ENCODE assay signal across 9 cellular contexts in the genomic region with DNA sequence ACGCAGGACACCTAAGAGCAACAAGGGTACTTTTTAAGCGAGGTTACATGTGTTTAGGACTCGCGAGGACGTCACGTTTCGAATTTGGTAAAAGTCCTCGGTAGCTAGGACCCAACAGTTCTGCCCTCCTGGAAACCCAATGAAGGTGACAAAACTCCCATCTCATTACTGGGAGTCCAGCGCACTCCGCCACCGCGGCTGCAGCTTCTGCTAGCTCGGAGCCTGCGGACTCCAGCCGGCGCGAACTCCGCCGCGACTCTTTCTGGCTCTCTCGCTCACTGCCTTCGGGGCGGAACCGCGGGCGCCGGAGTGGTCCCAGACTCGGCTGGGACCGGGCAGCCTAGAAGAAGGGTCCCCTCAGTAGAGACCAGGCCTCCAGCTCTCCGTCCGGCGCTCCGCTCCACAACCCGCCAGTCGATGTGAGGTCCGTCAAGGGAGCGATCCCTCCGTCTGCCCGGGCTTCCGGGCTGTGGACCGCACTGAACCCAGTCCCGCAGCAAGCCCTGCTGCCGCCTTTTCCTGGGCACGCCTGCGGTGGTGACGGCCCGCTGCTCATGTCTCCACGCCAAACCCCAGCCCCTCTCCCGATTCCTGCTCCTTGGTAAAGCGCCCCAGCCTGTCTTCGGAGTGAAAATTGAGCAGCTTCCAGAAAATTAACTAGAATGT. TPM values are rescaled to one million over a fixed set of nuclear protein-coding genes. Genes with fewer than 3 reads are reported as not detected.
DNase-seq lines count a peak whose midpoint lies in the region; ATAC-seq, FAIRE-seq and TF ChIP-seq lines count a peak whose summit lies in the region.
"Had no signal": no experiment of that assay in that cellular context is flagged by ENCODE, and none has a peak within 500 bp of the region (broad histone marks: within the 10 kb centered on the region; RNA-seq: fewer than 3 reads in every experiment).

No MANE protein-coding gene starts in this region.

- H3K27me3 ChIP-seq in A673 (replicated peaks; ENCODE audit: insufficient read depth, low read depth, low read length, poor library complexity) (peaks cover 97% of the 10 kb centered on the region), Loucy (ENCODE audit: insufficient read depth, low read length, poor library complexity, severe bottlenecking) (peaks cover 8% of the 10 kb centered on the region), H1 (replicated peaks in 1 of 4; ENCODE audit: control insufficient read depth in 3 of 4, extremely low read depth in 1 of 4, insufficient read depth in 3 of 4, low read length in 3 of 4) (peaks cover 73 to 95% (median 85%) of the 10 kb centered on the region in 4 experiments)

- no peaks in the 10 kb centered on the region for H3F3A ChIP-seq in Loucy (ENCODE audit: low read depth)

- CTCF ChIA-PET in A673 (lab: Charles Lee): interaction anchor here (0.6 kb wide), 1 partner anchor 478 kb away, joined by 3 read pairs; no protein-coding TSS in a partner anchor
- CTCF ChIA-PET in H1 (lab: Charles Lee; ENCODE audit: partially characterized antibody): interaction anchor here (0.6 to 5.4 kb wide), 17 partner anchors 8 to 974 kb away, joined by 3 to 104 read pairs (median 3); no protein-coding TSS in a partner anchor

- no peaks in the 10 kb centered on the region for H4K20me1 ChIP-seq in Loucy (ENCODE audit: insufficient read depth, low read length, poor library complexity, severe bottlenecking)
- H4K20me1 ChIP-seq in H1 (replicated peaks in 1 of 2; ENCODE audit: control insufficient read depth in 1 of 2, insufficient read depth in 2 of 2, low read length in 2 of 2): peaks cover 9 to 35% of the 10 kb centered on the region in 2 experiments

- H2BK20ac ChIP-seq in H1 (ENCODE audit: low read length): no peak overlapping the region

- H3K9me3 ChIP-seq in A673 (ENCODE audit: low read depth, low read length, poor library complexity, severe bottlenecking): no peaks in the 10 kb centered on the region
- H3K9me3 ChIP-seq in Loucy (ENCODE audit: insufficient read depth, low read depth, low read length): no peaks in the 10 kb centered on the region
- no peaks in the 10 kb centered on the region for H3K9me3 ChIP-seq in H1 (ENCODE audit: insufficient read depth in 2 of 2, low read depth in 1 of 2, low read length in 1 of 2)

- BruUV-seq in A673 (replicated peaks; lab: Mats Ljungman, UMichigan): no TSS peak

- DNase-seq in A673 (ENCODE audit: low spot score) (no peak), H1 (ENCODE audit: low read depth in 1 of 2, low spot score in 2 of 2) (peak in 1 of 2 experiments; percentile 67), myocyte (ENCODE audit: low read depth) (peak; percentile 13), SKM-1 treated with dmso at 0.1 percent for 144 hours (lab: John Stamatoyannopoulos, UW; ENCODE audit: unreplicated experiment) (no peak), NCI-H1092 treated with DMSO at 0.1 percent for 48 hours (lab: John Stamatoyannopoulos, UW) (no peak), mucosa of gallbladder (ENCODE audit: low spot score) (no peak)
- DNase-seq: NCI-H1436 treated with DMSO at 0.1 percent for 48 hours had no signal

- no peak for FAIRE-seq in H1 (lab: Jason Lieb, UNC)

- H4K91ac ChIP-seq in H1 (replicated peaks; ENCODE audit: insufficient read length, low read length): no peak overlapping the region

- peak overlapping the region; percentile 78 for H3K18ac ChIP-seq in H1 (ENCODE audit: extremely low read depth, low read length)

- H3K23me2 ChIP-seq in H1 (ENCODE audit: low read depth, low read length): peaks cover 7% of the 10 kb centered on the region; the same call in 1 of the 2 replicates

- no peaks in the 10 kb centered on the region; the same call in 1 of the 2 replicates for H3K79me1 ChIP-seq in H1 (ENCODE audit: low read depth, low read length)

- peak overlapping the region; percentile 83 for H3K4me2 ChIP-seq in Loucy (ENCODE audit: low read depth, low read length, poor library complexity, severe bottlenecking)
- peak overlapping the region; percentile 86 to 89 for H3K4me2 ChIP-seq in H1 (ENCODE audit: insufficient read depth in 1 of 2, low read depth in 2 of 2, low read length in 2 of 2)

- POLR2A ChIA-PET in A673 (lab: Charles Lee; ENCODE audit: low non-redundant PET) (no interaction called here), H1 (lab: Charles Lee; ENCODE audit: partially characterized antibody) (interaction anchor here (1.4 kb wide), 1 partner anchor 9 kb away, joined by 6 read pairs; no protein-coding TSS in a partner anchor)

- no peak for TF ChIP-seq POLR2A in H1 (IDR thresholded peaks at IDR 0.05; ENCODE audit: control extremely low read depth in 1 of 2, low read depth in 2 of 2, low read length in 2 of 2)

- H3K4me3 ChIP-seq in A673 (ENCODE audit: low read depth, low read length, poor library complexity, severe bottlenecking): peak overlapping the region; percentile 55
- no peak overlapping the region for H3K4me3 ChIP-seq in Loucy (ENCODE audit: low read length, poor library complexity, severe bottlenecking)
- peak overlapping the region; percentile 24 to 54 (median 31); a peak in 6 of 8 replicates for H3K4me3 ChIP-seq in H1 (ENCODE audit: extremely low read depth in 1 of 4, insufficient read depth in 2 of 4, low read depth in 3 of 4, low read length in 4 of 4)

- H3K79me2 ChIP-seq in Loucy (ENCODE audit: insufficient read depth, low read length) (no peaks in the 10 kb centered on the region), H1 (ENCODE audit: control insufficient read depth in 1 of 2, insufficient read depth in 2 of 2, low read length in 2 of 2) (no peaks in the 10 kb centered on the region)

- no peak overlapping the region for H2AK5ac ChIP-seq in H1 (ENCODE audit: low read depth, low read length)

- TF ChIP-seq RAD21 in H1 (IDR thresholded peaks at IDR 0.05 in 1 of 2, conservative IDR thresholded peaks at IDR 0.05 in 1 of 2; ENCODE audit: low read depth in 2 of 2, low read length in 2 of 2): no peak

- H3K4me1 ChIP-seq in A673 (ENCODE audit: insufficient read depth, low read length, poor library complexity, severe bottlenecking) (peaks cover 10% of the 10 kb centered on the region), Loucy (ENCODE audit: insufficient read depth, low read length, poor library complexity, severe bottlenecking) (no peaks in the 10 kb centered on the region), H1 (replicated peaks in 1 of 4; ENCODE audit: control insufficient read depth in 3 of 4, insufficient read depth in 4 of 4, low read length in 3 of 4) (peaks cover 9 to 35% (median 14%) of the 10 kb centered on the region in 4 experiments; a peak in 6 of 7 replicates)

- no peak overlapping the region for H2BK120ac ChIP-seq in H1 (replicated peaks; ENCODE audit: low read depth, low read length)

- no peak overlapping the region for H2BK5ac ChIP-seq in H1 (ENCODE audit: low read depth, low read length)

- TF ChIP-seq CTCF in A673 (conservative IDR thresholded peaks at IDR 0.05; ENCODE audit: low read depth, low read length) (no peak), Loucy (conservative IDR thresholded peaks at IDR 0.05; ENCODE audit: low read length) (no peak), H1 (IDR thresholded peaks at IDR 0.05; ENCODE audit: control extremely low read depth in 1 of 3, insufficient read depth in 1 of 3, low read depth in 1 of 3, low read length in 3 of 3) (no peak)

- H4K5ac ChIP-seq in H1 (ENCODE audit: insufficient read length, low read depth, low read length): no peak overlapping the region

- no peak overlapping the region; the same call in 1 of the 2 replicates for H2AFZ ChIP-seq in Loucy (ENCODE audit: low read length)
- no peak overlapping the region; the same call in 1 of the 2 replicates for H2AFZ ChIP-seq in H1 (ENCODE audit: low read length)

- no peak overlapping the region for H3K23ac ChIP-seq in H1 (ENCODE audit: insufficient read length)

- no peak overlapping the region for H3K14ac ChIP-seq in H1 (ENCODE audit: insufficient read length)

- H3K9ac ChIP-seq in Loucy (ENCODE audit: low read depth, low read length, poor library complexity, severe bottlenecking) (no peak overlapping the region), H1 (replicated peaks in 1 of 4; ENCODE audit: extremely low read depth in 1 of 4, low read depth in 3 of 4, low read length in 3 of 4) (no peak overlapping the region; a peak in 1 of 7 replicates)

- no peaks in the 10 kb centered on the region for H3K36me3 ChIP-seq in A673 (ENCODE audit: insufficient read depth, low read length, poor library complexity, severe bottlenecking)
- H3K36me3 ChIP-seq in Loucy (ENCODE audit: insufficient read depth, low read length): no peaks in the 10 kb centered on the region
- H3K36me3 ChIP-seq in H1 (ENCODE audit: control insufficient read depth in 2 of 4, insufficient read depth in 4 of 4, low read length in 3 of 4): no peaks in the 10 kb centered on the region

- no peak overlapping the region for H3K4ac ChIP-seq in H1 (replicated peaks; ENCODE audit: insufficient read length, low read depth, low read length)

- no peak overlapping the region for H2BK12ac ChIP-seq in H1 (ENCODE audit: low read depth, low read length)

- 3% methylated on average over 51 of the region's 51 CpGs; no CpG with 5 or more reads in 1 of the 2 experiments for WGBS in H1 (ENCODE audit: extremely low coverage in 1 of 2, insufficient coverage in 1 of 2, insufficient read length in 1 of 2, insufficient replicate concordance in 2 of 2, low coverage in 1 of 2, low lambda C conversion rate in 2 of 2, missing lambda C conversion rate in 1 of 2), 2 experiments

- no peaks in the 10 kb centered on the region for H3K9me2 ChIP-seq in Loucy (replicated peaks; ENCODE audit: low read depth, low read length)

- no peak overlapping the region for H3K56ac ChIP-seq in H1 (replicated peaks; ENCODE audit: insufficient read length, low read depth, low read length)

- no peak overlapping the region for H2BK15ac ChIP-seq in H1 (ENCODE audit: low read length)

- H3K27ac ChIP-seq in A673 (ENCODE audit: low read depth, low read length, poor library complexity, severe bottlenecking) (no peak overlapping the region), H1 (ENCODE audit: low read depth, low read length) (no peak overlapping the region)

- no peak overlapping the region for H4K8ac ChIP-seq in H1 (ENCODE audit: extremely low read depth, insufficient read depth, low read length)

- intact Hi-C loops in A673 (cut with micrococcal nuclease; ENCODE audit: unreplicated experiment): loop anchor here (5.0 kb wide), 3 partner anchors 306 to 974 kb away; no protein-coding TSS in a partner anchor

- ATAC-seq in HG03565 (IDR thresholded peaks at IDR 0.05; ENCODE audit: unreplicated experiment): no peak

- TF ChIP-seq EP300 in H1 (IDR thresholded peaks at IDR 0.05; ENCODE audit: borderline replicate concordance in 1 of 2, low read depth in 2 of 2, low read length in 2 of 2): no peak

RNA-seq across cellular contexts. Expression of a gene that starts 3.0 kb away (rescaled TPM):
- 0.13 and 0.84 TPM in 2 replicates for total RNA-seq in A673 (2021)
- 0.22 TPM in 1 of 2 replicates, not detected in the other for total RNA-seq in H1 (2021; fragmentation: NEBNext Ultra II Directional; extraction: Animal tissue kit (Norgen Biotek cat#: 25700))
- polyA plus RNA-seq in H1 (2011; rRNA removed): 0.05 TPM in 2 replicates
- not detected for polyA plus RNA-seq in H1 (2011; cell fraction: cytosol; rRNA removed)
- 0.09 TPM for polyA plus RNA-seq in H1 (2011; cell fraction: nucleus; rRNA removed)
- not detected in 4 replicates for polyA plus RNA-seq in H1 (2012, experiment 1 of 2)
- 0.13 TPM for polyA plus RNA-seq in H1 (2012, experiment 2 of 2)
- 0.06 TPM for polyA plus RNA-seq in H1 (2013, experiment 1 of 2)
- 0.04 TPM for polyA plus RNA-seq in H1 (2013, experiment 2 of 2)
- polyA minus RNA-seq in H1 (2011; rRNA and poly(A)+ RNA removed): 0.06 TPM in 1 of 2 replicates, not detected in the other
- polyA minus RNA-seq in H1 (2011; cell fraction: cytosol; rRNA and poly(A)+ RNA removed): not detected
- 0.10 TPM for polyA minus RNA-seq in H1 (2011; cell fraction: nucleus; rRNA and poly(A)+ RNA removed)
- 2.5 TPM in 2 replicates for total RNA-seq in myocyte
- 1.7 TPM for polyA plus RNA-seq in myocyte (2012)
- total RNA-seq in mucosa of gallbladder: 4.9 TPM
